Comparison of ENCODE assay signal across 8 cellular contexts in the genomic region with DNA sequence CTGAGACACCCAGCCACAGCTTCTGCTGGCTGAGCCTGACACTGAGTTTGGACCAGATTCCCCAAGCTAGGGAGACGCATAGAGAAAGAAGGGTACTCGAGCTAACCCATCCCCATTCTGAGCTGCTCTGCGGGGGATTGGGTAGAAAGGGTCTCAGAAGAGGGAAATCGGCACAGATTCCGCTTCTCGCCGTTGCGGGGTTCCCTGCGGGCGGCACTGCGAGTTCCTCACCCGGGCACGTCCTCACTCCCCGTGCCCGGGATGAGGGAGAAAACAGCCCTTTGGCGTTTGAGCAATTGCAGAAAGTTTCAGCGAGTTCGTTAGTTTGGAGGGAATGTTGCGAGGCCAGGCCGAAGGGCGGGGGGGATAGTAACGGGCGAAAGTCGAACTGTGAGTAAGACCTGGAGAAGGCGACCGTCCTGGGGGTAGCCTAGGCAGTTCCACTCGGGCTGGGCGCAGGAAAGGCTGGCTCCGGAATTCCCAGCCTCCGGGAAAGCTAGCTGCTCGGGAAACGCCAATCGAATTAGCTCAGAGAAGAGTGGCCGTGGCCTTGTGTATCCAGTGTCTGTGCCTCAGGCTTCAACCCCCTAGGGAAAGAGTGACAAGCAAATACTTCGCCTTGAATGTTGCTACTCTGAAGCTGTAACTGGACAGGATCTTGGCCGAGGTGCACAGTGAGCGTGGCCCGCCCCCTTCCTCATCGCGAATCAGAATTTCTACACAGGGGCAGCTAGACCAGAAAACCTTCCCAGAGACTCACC. TPM values are rescaled to one million over a fixed set of nuclear protein-coding genes. Genes with fewer than 3 reads are reported as not detected.
DNase-seq lines count a peak whose midpoint lies in the region; ATAC-seq and TF ChIP-seq lines count a peak whose summit lies in the region.

No MANE protein-coding gene starts in this region.

- ATAC-seq in left cardiac atrium, result peak; percentile 68 to 83
- no peak for ATAC-seq in GM21390 (IDR thresholded peaks at IDR 0.05; ENCODE audit: unreplicated experiment)
- no peak for ATAC-seq in HG02840 (IDR thresholded peaks at IDR 0.05; ENCODE audit: low FRiP score, unreplicated experiment)

- DNase-seq in GM03348 (ENCODE audit: low spot score) (peak; percentile 76), SW 1271 (lab: John Stamatoyannopoulos, UW) (peak; percentile 2 to 27), left cardiac atrium (peak; percentile 27), retinal pigment epithelial cell (ENCODE audit: low read depth) (no peak), NCI-H1048 (lab: John Stamatoyannopoulos, UW) (no peak)
- no peak for DNase-seq in stimulated activated CD4-positive, alpha-beta T cell treated with anti-CD3 and anti-CD28 coated beads, Interleukin-2, amount 100 ng/mL, for 24 hours

- intact Hi-C loops in left cardiac atrium (cut with DNase I), result no loop called here

- H3K4me3 ChIP-seq in retinal pigment epithelial cell (ENCODE audit: low read length), result peak overlapping the region; percentile 55

- no peak for TF ChIP-seq CTCF in retinal pigment epithelial cell (conservative IDR thresholded peaks at IDR 0.05; ENCODE audit: low read depth, low read length)

RNA-seq across cellular contexts. Expression of a gene that starts 0.7 kb away (rescaled TPM):
- total RNA-seq in left cardiac atrium, result 1 to 10 TPM; 4.2 to 7.9 TPM

Comparison
In these comparisons a context has a peak if more than half of its experiments do, and no peak if none do; other contexts are left out.
1. DNase-seq: peak in GM03348 (single experiment), SW 1271 (2 of 2) and left cardiac atrium (single experiment); none in retinal pigment epithelial cell (single experiment), NCI-H1048 (single experiment) and stimulated activated CD4-positive, alpha-beta T cell treated with anti-CD3 and anti-CD28 coated beads, Interleukin-2, amount 100 ng/mL, for 24 hours (0 of 2).
2. ATAC-seq: peak in left cardiac atrium (2 of 2); none in GM21390 (single experiment) and HG02840 (single experiment).